1 cellular context compared by ENCODE assay signal in genomic region chr11:118996926-118997626, GRCh38.
TF ChIP-seq lines count a peak whose summit lies in the region.

No MANE protein-coding gene starts in this region.

TF ChIP-seq in HepG2, 621 proteins besides CTCF, POLR2A, EP300 and RAD21:
- TF ChIP-seq PRMT3 (CRISPR knock-in tag; IDR thresholded peaks at IDR 0.05; ENCODE audit: borderline replicate concordance, low read depth) (0 out of 2 replicates have a peak, but pooled peaks have one; percentile 28), ZNF580 (CRISPR knock-in tag; IDR thresholded peaks at IDR 0.05; ENCODE audit: borderline replicate concordance, low read depth) (0 out of 2 replicates have a peak, but pooled peaks have one; percentile 8), PHF5A (CRISPR knock-in tag; IDR thresholded peaks at IDR 0.05; ENCODE audit: low read depth, unreplicated experiment) (no peak), ZFP36 (IDR thresholded peaks at IDR 0.05; ENCODE audit: borderline replicate concordance, low read depth, low read length, partially characterized antibody) (no peak), AKAP8 (CRISPR knock-in tag; IDR thresholded peaks at IDR 0.05) (0 out of 2 replicates have a peak, but pooled peaks have one; percentile 3), CENPBD1 (CRISPR knock-in tag; IDR thresholded peaks at IDR 0.05; ENCODE audit: borderline replicate concordance, low read depth) (0 out of 2 replicates have a peak, but pooled peaks have one; percentile 20), ZBTB7B (CRISPR knock-in tag; IDR thresholded peaks at IDR 0.05) (0 out of 2 replicates have a peak, but pooled peaks have one; percentile 4), ZNF563 (CRISPR knock-in tag; IDR thresholded peaks at IDR 0.05) (no peak), HOXA5 (CRISPR knock-in tag; IDR thresholded peaks at IDR 0.05) (peak; percentile 12; the same call in 1 of the 2 replicates), ZNF670 (CRISPR knock-in tag; IDR thresholded peaks at IDR 0.05; ENCODE audit: borderline replicate concordance) (0 out of 2 replicates have a peak, but pooled peaks have one; percentile 4), NKX3-1 (CRISPR knock-in tag; IDR thresholded peaks at IDR 0.05) (0 out of 2 replicates have a peak, but pooled peaks have one; percentile 15), MBD4 (IDR thresholded peaks at IDR 0.05; ENCODE audit: borderline replicate concordance, low read length) (no peak), TEAD3 (CRISPR knock-in tag; optimal IDR thresholded peaks at IDR 0.05; ENCODE audit: borderline replicate concordance) (peak; percentile 3), ZNF510 (CRISPR knock-in tag; IDR thresholded peaks at IDR 0.05; ENCODE audit: low read depth) (0 out of 2 replicates have a peak, but pooled peaks have one; percentile 3), ZNF740 (CRISPR knock-in tag; IDR thresholded peaks at IDR 0.05) (no peak), ATF4 (CRISPR knock-in tag; IDR thresholded peaks at IDR 0.05) (no peak), ZNF800 (CRISPR knock-in tag; IDR thresholded peaks at IDR 0.05) (no peak), ZNF343 (CRISPR knock-in tag; IDR thresholded peaks at IDR 0.05) (0 out of 2 replicates have a peak, but pooled peaks have one; percentile 46), FOXJ3 (CRISPR knock-in tag; IDR thresholded peaks at IDR 0.05; ENCODE audit: borderline replicate concordance) (0 out of 2 replicates have a peak, but pooled peaks have one; percentile 13), FLYWCH1 (CRISPR knock-in tag; IDR thresholded peaks at IDR 0.05) (0 out of 2 replicates have a peak, but pooled peaks have one; percentile 51), WIZ (CRISPR knock-in tag; IDR thresholded peaks at IDR 0.05) (peak; percentile 21; the same call in 1 of the 2 replicates), ZFP90 (CRISPR knock-in tag; IDR thresholded peaks at IDR 0.05; ENCODE audit: borderline replicate concordance) (0 out of 2 replicates have a peak, but pooled peaks have one; percentile 40), CCDC6 (CRISPR knock-in tag; IDR thresholded peaks at IDR 0.05) (0 out of 2 replicates have a peak, but pooled peaks have one; percentile 33)
